ENCODE assay signal across 20 cellular contexts in the genomic region with DNA sequence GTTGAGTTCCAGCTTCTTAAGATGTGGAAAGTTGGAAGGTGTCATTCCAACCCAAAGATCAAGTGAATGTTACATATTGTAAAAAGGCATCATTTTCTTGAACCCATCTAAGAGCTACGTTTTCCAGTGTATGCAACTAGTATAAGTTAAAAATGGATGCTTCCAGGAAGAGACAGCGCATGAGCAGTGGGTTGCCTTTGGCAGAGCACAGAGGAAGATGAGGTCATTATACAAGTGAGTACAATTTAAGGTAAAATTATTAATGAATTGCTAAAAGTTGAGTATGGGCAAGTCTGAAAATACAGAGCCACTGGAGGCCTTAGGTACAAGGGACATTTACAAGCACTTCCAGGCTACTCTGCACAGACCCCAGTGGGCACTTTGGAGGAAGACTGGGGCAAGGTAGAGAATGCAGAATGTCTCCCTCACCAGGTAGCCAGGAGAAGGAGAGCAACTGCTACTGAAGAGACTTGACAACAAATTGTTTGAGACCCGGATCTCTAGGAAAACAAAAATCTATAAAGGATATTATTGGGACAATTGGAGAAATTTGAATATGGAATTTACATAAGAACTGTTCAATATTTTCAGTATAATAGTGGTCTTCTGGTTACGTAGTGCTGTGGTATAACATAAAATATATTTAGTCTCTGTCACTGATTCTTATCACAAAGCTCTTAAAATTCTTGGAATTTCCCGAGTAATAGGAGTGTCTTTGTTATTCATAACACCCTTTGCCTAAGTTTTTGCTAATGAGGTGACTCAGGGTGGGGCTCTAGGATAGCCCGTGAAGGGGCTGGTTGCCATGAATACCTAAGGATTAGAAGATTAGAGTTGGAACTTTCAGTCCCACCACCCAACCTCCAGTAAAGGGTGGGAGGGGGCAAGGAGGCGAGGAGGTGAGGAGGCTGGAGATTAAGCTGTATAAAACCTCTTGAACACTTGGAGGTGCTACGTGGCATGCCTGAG.
"Had no signal": no experiment of that assay in that cellular context is flagged by ENCODE, and none has a peak within 500 bp of the region (broad histone marks: within the 10 kb centered on the region; RNA-seq: fewer than 3 reads in every experiment).

No MANE protein-coding gene starts in this region.

- H3K27me3 ChIP-seq: colonic mucosa, gastroesophageal sphincter, heart left ventricle, pancreas, testis, upper lobe of left lung had no signal

- H3K4me1 ChIP-seq: colonic mucosa, gastroesophageal sphincter, heart left ventricle, pancreas, sigmoid colon, testis, upper lobe of left lung had no signal

- H3K9me3 ChIP-seq: colonic mucosa, pancreas, sigmoid colon, testis had no signal

- H3K36me3 ChIP-seq: colonic mucosa, gastroesophageal sphincter, heart left ventricle, pancreas, sigmoid colon, upper lobe of left lung had no signal

- H3K4me1 Mint-ChIP-seq: central memory CD8-positive, alpha-beta T cell; memory B cell; naive thymus-derived CD4-positive, alpha-beta T cell; stimulated activated memory B cell treated with anti-CD40 and anti-IgM and Interleukin-4, amounts not matched to agents 10 μg/mL and 1 μg/mL and 100 μg/mL, for 72 hours had no signal

- ATAC-seq: activated T-cell treated with anti-CD3 and anti-CD28 coated beads, Interleukin-2, amount 50 U/mL, for 4 hours; gastroesophageal sphincter; heart left ventricle; naive thymus-derived CD4-positive, alpha-beta T cell; pancreas; stimulated activated memory B cell treated with anti-CD40 and anti-IgM and Interleukin-4, amounts not matched to agents 10 μg/mL and 1 μg/mL and 100 μg/mL, for 72 hours had no signal

- H3K27ac ChIP-seq: colonic mucosa, gastroesophageal sphincter, heart left ventricle, pancreas, sigmoid colon, testis, upper lobe of left lung had no signal

- H3K4me3 ChIP-seq: colonic mucosa, gastroesophageal sphincter, heart left ventricle, pancreas, sigmoid colon, testis, upper lobe of left lung had no signal

- H3K27ac Mint-ChIP-seq: memory B cell; naive thymus-derived CD4-positive, alpha-beta T cell; stimulated activated memory B cell treated with anti-CD40 and anti-IgM and Interleukin-4, amounts not matched to agents 10 μg/mL and 1 μg/mL and 100 μg/mL, for 72 hours had no signal

- FAIRE-seq: endometrium, pancreas had no signal

- H3K36me3 Mint-ChIP-seq: memory B cell; stimulated activated memory B cell treated with anti-CD40 and anti-IgM and Interleukin-4, amounts not matched to agents 10 μg/mL and 1 μg/mL and 100 μg/mL, for 72 hours had no signal

- H3K4me3 Mint-ChIP-seq: activated T-cell treated with anti-CD3 and anti-CD28 coated beads, Interleukin-2, amount 50 U/mL, for 4 hours; central memory CD8-positive, alpha-beta T cell; memory B cell; naive thymus-derived CD4-positive, alpha-beta T cell; stimulated activated memory B cell treated with anti-CD40 and anti-IgM and Interleukin-4, amounts not matched to agents 10 μg/mL and 1 μg/mL and 100 μg/mL, for 72 hours had no signal

- H3K9me3 Mint-ChIP-seq: activated T-cell treated with anti-CD3 and anti-CD28 coated beads, Interleukin-2, amount 50 U/mL, for 4 hours; central memory CD8-positive, alpha-beta T cell had no signal

- H3K27me3 Mint-ChIP-seq: stimulated activated memory B cell treated with anti-CD40 and anti-IgM and Interleukin-4, amounts not matched to agents 10 μg/mL and 1 μg/mL and 100 μg/mL, for 72 hours had no signal

- DNase-seq: activated CD4-positive, alpha-beta T cell treated with anti-CD3 and anti-CD28 coated beads, Interleukin-2, amount 50 U/mL, for 1 hour; activated CD8-positive, alpha-beta memory T cell treated with anti-CD3 and anti-CD28 coated beads, Interleukin-2, amount 50 U/mL, for 4 hours; activated effector memory CD4-positive, alpha-beta T cell treated with Interleukin-2 at 50 U/mL for 16 hours; activated naive CD4-positive, alpha-beta T cell treated with anti-CD3 and anti-CD28 coated beads, Interleukin-2, amount 50 U/mL, for 16 hours; activated T-cell treated with anti-CD3 and anti-CD28 coated beads, Interleukin-2, amount 50 U/mL, for 4 hours; aorta; colonic mucosa; heart left ventricle; naive thymus-derived CD4-positive, alpha-beta T cell; pancreas; sigmoid colon; stimulated activated CD4-positive, alpha-beta T cell treated with anti-CD3 and anti-CD28 coated beads, Interleukin-4, amount 100 ng/mL, for 4 hours; T-helper 9 cell; testis; upper lobe of left lung had no signal
